8 cellular contexts compared by ENCODE assay signal in genomic region chr5:75566710-75567309, GRCh38. TPM values are rescaled to one million over a fixed set of nuclear protein-coding genes. Genes with fewer than 3 reads are reported as not detected.
DNase-seq lines count a peak whose midpoint lies in the region; ATAC-seq and TF ChIP-seq lines count a peak whose summit lies in the region.

No MANE protein-coding gene starts in this region.

- peaks cover 68% of the 10 kb centered on the region for H3K36me3 Mint-ChIP-seq in stimulated activated naive CD8-positive, alpha-beta T cell treated with anti-CD3 and anti-CD28 coated beads, Interleukin-15, Interleukin-2, amounts not matched to agents 100 ng/mL and 50 ng/mL, for 24 hours (ENCODE audit: low read depth)

- no peak for TF ChIP-seq CTCF in SK-N-SH (IDR thresholded peaks at IDR 0.05)
- TF ChIP-seq CTCF in breast epithelium (IDR thresholded peaks at IDR 0.05): no peak
- no peak for TF ChIP-seq CTCF in lung (IDR thresholded peaks at IDR 0.05; ENCODE audit: control extremely low read depth, extremely low read depth)

- peaks cover 21 to 71% (median 40%) of the 10 kb centered on the region in 11 experiments for H3K36me3 ChIP-seq in BLaER1 treated with 17β-estradiol and CSF1 and Interleukin-3, amounts not matched to agents 10 nM and 100 nM
- peaks cover 8 to 22% of the 10 kb centered on the region in 2 experiments for H3K36me3 ChIP-seq in SK-N-SH (replicated peaks in 1 of 2; ENCODE audit: control insufficient read depth in 1 of 2, insufficient read depth in 2 of 2, low read length in 1 of 2)
- no peaks in the 10 kb centered on the region for H3K36me3 ChIP-seq in breast epithelium
- no peaks in the 10 kb centered on the region for H3K36me3 ChIP-seq in lung (ENCODE audit: control insufficient read depth in 2 of 2, insufficient read depth in 2 of 2, low read length in 2 of 2)

- 34% methylated on average over 6 of the region's 6 CpGs for WGBS in SK-N-SH (ENCODE audit: low lambda C conversion rate)
- WGBS in lung, 2 donors: 57 to 74% methylated on average over 6 of the region's 6 CpGs

- H3K27ac Mint-ChIP-seq in stimulated activated naive CD8-positive, alpha-beta T cell treated with anti-CD3 and anti-CD28 coated beads, Interleukin-15, Interleukin-2, amounts not matched to agents 100 ng/mL and 50 ng/mL, for 24 hours: peak overlapping the region; percentile 97

- TF ChIP-seq POLR2A in breast epithelium (IDR thresholded peaks at IDR 0.05): no peak

- H3K9me3 Mint-ChIP-seq in stimulated activated naive CD8-positive, alpha-beta T cell treated with anti-CD3 and anti-CD28 coated beads, Interleukin-15, Interleukin-2, amounts not matched to agents 100 ng/mL and 50 ng/mL, for 24 hours: peaks cover 27% of the 10 kb centered on the region

- peaks cover 82% of the 10 kb centered on the region for H3K4me1 Mint-ChIP-seq in stimulated activated naive CD8-positive, alpha-beta T cell treated with anti-CD3 and anti-CD28 coated beads, Interleukin-15, Interleukin-2, amounts not matched to agents 100 ng/mL and 50 ng/mL, for 24 hours (ENCODE audit: low read depth)

- peak overlapping the region; percentile 36 to 81 (median 57); a peak in 21 of 22 replicates for H3K4me2 ChIP-seq in BLaER1 treated with 17β-estradiol and CSF1 and Interleukin-3, amounts not matched to agents 10 nM and 100 nM
- H3K4me2 ChIP-seq in SK-N-SH: peak overlapping the region; percentile 83

- no peak overlapping the region for H3K9ac ChIP-seq in BLaER1 treated with 17β-estradiol and CSF1 and Interleukin-3, amounts not matched to agents 10 nM and 100 nM
- peak overlapping the region; percentile 50; the same call in 1 of the 2 replicates for H3K9ac ChIP-seq in SK-N-SH

- peaks cover 25 to 51% (median 39%) of the 10 kb centered on the region in 11 experiments for H3K9me3 ChIP-seq in BLaER1 treated with 17β-estradiol and CSF1 and Interleukin-3, amounts not matched to agents 10 nM and 100 nM (replicated peaks in 1 of 11)
- no peaks in the 10 kb centered on the region for H3K9me3 ChIP-seq in SK-N-SH
- H3K9me3 ChIP-seq in breast epithelium: peaks cover 0 to 9% of the 10 kb centered on the region in 2 donors
- H3K9me3 ChIP-seq in lung (ENCODE audit: control insufficient read depth in 2 of 2, insufficient read depth in 1 of 2, low read length in 1 of 2): no peaks in the 10 kb centered on the region

- peaks cover 16 to 62% (median 29%) of the 10 kb centered on the region in 10 experiments for H3K4me1 ChIP-seq in BLaER1 treated with 17β-estradiol and CSF1 and Interleukin-3, amounts not matched to agents 10 nM and 100 nM
- H3K4me1 ChIP-seq in SK-N-SH (ENCODE audit: control insufficient read depth in 1 of 2, insufficient read depth in 2 of 2, low read depth in 1 of 2, low read length in 1 of 2): peaks cover 3 to 20% of the 10 kb centered on the region in 2 experiments
- H3K4me1 ChIP-seq in breast epithelium: peaks cover 0 to 10% of the 10 kb centered on the region in 2 donors
- H3K4me1 ChIP-seq in lung (ENCODE audit: control insufficient read depth in 2 of 2, insufficient read depth in 2 of 2, low read length in 2 of 2): peaks cover 8 to 14% of the 10 kb centered on the region in 2 donors

- CTCF ChIA-PET in SK-N-SH (lab: Yijun Ruan, JAX): no interaction called here

- ATAC-seq in GM19351 (IDR thresholded peaks at IDR 0.05; ENCODE audit: unreplicated experiment): peak; percentile 85
- ATAC-seq in HG03439 (IDR thresholded peaks at IDR 0.05; ENCODE audit: unreplicated experiment): peak; percentile 89
- peak; percentile 92 for ATAC-seq in lung (ENCODE audit: insufficient read depth, low FRiP score)

- no peak for TF ChIP-seq RAD21 in SK-N-SH (IDR thresholded peaks at IDR 0.05; ENCODE audit: low read length)

- POLR2A ChIA-PET in SK-N-SH (lab: Yijun Ruan, JAX): no interaction called here

- no peak overlapping the region for H2AFZ ChIP-seq in SK-N-SH (ENCODE audit: low read depth)

- H3K27me3 Mint-ChIP-seq in stimulated activated naive CD8-positive, alpha-beta T cell treated with anti-CD3 and anti-CD28 coated beads, Interleukin-15, Interleukin-2, amounts not matched to agents 100 ng/mL and 50 ng/mL, for 24 hours: no peaks in the 10 kb centered on the region

- H3K4me3 Mint-ChIP-seq in stimulated activated naive CD8-positive, alpha-beta T cell treated with anti-CD3 and anti-CD28 coated beads, Interleukin-15, Interleukin-2, amounts not matched to agents 100 ng/mL and 50 ng/mL, for 24 hours: peak overlapping the region; percentile 72

- no peaks in the 10 kb centered on the region for H3K9me2 ChIP-seq in SK-N-SH

- H3K79me2 ChIP-seq in SK-N-SH (ENCODE audit: insufficient read depth): peaks cover 58% of the 10 kb centered on the region

- H3K27ac ChIP-seq in BLaER1 treated with 17β-estradiol and CSF1 and Interleukin-3, amounts not matched to agents 10 nM and 100 nM: peak overlapping the region in 9 of 11 experiments; percentile 17 to 61 (median 49); a peak in 15 of 22 replicates
- peak overlapping the region; percentile 73 to 94 for H3K27ac ChIP-seq in SK-N-SH (ENCODE audit: low read depth in 2 of 2, low read length in 1 of 2)
- peak overlapping the region; percentile 67 to 69 for H3K27ac ChIP-seq in breast epithelium
- peak overlapping the region; percentile 9 to 45 for H3K27ac ChIP-seq in lung (ENCODE audit: low read depth in 1 of 2, low read length in 1 of 2)

- TF ChIP-seq EP300 in SK-N-SH (IDR thresholded peaks at IDR 0.05; ENCODE audit: borderline replicate concordance in 1 of 2, low read depth in 1 of 2, low read length in 1 of 2): peak; percentile 51 to 79; a peak in 3 of 4 replicates

- DNase-seq in SK-N-SH: no peak
- DNase-seq in breast epithelium (ENCODE audit: low spot score in 2 of 2): no peak
- DNase-seq in lung (ENCODE audit: low spot score): no peak
- no peak for DNase-seq in DMS79 (lab: John Stamatoyannopoulos, UW)

- no peaks in the 10 kb centered on the region for H3K27me3 ChIP-seq in BLaER1 treated with 17β-estradiol and CSF1 and Interleukin-3, amounts not matched to agents 10 nM and 100 nM
- H3K27me3 ChIP-seq in SK-N-SH (ENCODE audit: insufficient read depth): no peaks in the 10 kb centered on the region
- H3K27me3 ChIP-seq in breast epithelium: no peaks in the 10 kb centered on the region
- H3K27me3 ChIP-seq in lung (ENCODE audit: control insufficient read depth, insufficient read depth): no peaks in the 10 kb centered on the region

- H3K4me3 ChIP-seq in BLaER1 treated with 17β-estradiol and CSF1 and Interleukin-3, amounts not matched to agents 10 nM and 100 nM: no peak overlapping the region
- H3K4me3 ChIP-seq in SK-N-SH (ENCODE audit: low read depth in 2 of 2, low read length in 1 of 2): peak overlapping the region; percentile 14 to 23; a peak in 3 of 4 replicates
- no peak overlapping the region for H3K4me3 ChIP-seq in breast epithelium
- H3K4me3 ChIP-seq in lung: no peak overlapping the region

- peaks cover 29% of the 10 kb centered on the region for H3F3A ChIP-seq in SK-N-SH (replicated peaks; ENCODE audit: insufficient read depth)

- peaks cover 0 to 31% (median 0%) of the 10 kb centered on the region in 11 experiments; a peak in 6 of 22 replicates for H4K20me1 ChIP-seq in BLaER1 treated with 17β-estradiol and CSF1 and Interleukin-3, amounts not matched to agents 10 nM and 100 nM
- H4K20me1 ChIP-seq in SK-N-SH (ENCODE audit: insufficient read depth): peaks cover 4% of the 10 kb centered on the region; the same call in 1 of the 2 replicates

- intact Hi-C loops in breast epithelium (cut with DNase I; ENCODE audit: low total_unique reads): no loop called here

TF ChIP-seq in SK-N-SH, 30 proteins besides CTCF, POLR2A, EP300 and RAD21 (continues in another document):
- TF ChIP-seq POLR2AphosphoS5 (IDR thresholded peaks at IDR 0.05; ENCODE audit: low read depth, low read length) (peak; percentile 83; the same call in 1 of the 2 replicates), JUND (IDR thresholded peaks at IDR 0.05) (peak; percentile 98), TEAD4 (IDR thresholded peaks at IDR 0.05; ENCODE audit: borderline replicate concordance, insufficient read depth) (peak; percentile 83; the same call in 1 of the 2 replicates), ELF1 (IDR thresholded peaks at IDR 0.05) (no peak), TCF12 (IDR thresholded peaks at IDR 0.05) (peak; percentile 96)
- TF ChIP-seq, protein P1, sequence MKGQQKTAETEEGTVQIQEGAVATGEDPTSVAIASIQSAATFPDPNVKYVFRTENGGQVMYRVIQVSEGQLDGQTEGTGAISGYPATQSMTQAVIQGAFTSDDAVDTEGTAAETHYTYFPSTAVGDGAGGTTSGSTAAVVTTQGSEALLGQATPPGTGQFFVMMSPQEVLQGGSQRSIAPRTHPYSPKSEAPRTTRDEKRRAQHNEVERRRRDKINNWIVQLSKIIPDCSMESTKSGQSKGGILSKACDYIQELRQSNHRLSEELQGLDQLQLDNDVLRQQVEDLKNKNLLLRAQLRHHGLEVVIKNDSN (IDR thresholded peaks at IDR 0.05; ENCODE audit: borderline replicate concordance, low read depth): 0 out of 2 replicates have a peak, but pooled peaks have one; percentile 27

RNA-seq across cellular contexts. Expression of gene ANKDD1B, which starts 44.4 kb away (rescaled TPM):
- polyA plus RNA-seq in SK-N-SH (2012; rRNA removed) (0.05 and 0.12 TPM in 2 replicates), lung (1 to 10 TPM; 1.3 to 3.8 TPM)
- 0.01 TPM in 1 of 2 replicates, not detected in the other for polyA plus RNA-seq in SK-N-SH (2012; cell fraction: cytosol; rRNA removed)
- 0.95 and 1.0 TPM in 2 replicates for polyA plus RNA-seq in SK-N-SH (2012; cell fraction: nucleus; rRNA removed)
- total RNA-seq in breast epithelium (1 to 10 TPM in 2 of 3 donors, under 1 TPM in 1; 0.66 to 1.4 (median 1.0) TPM), lung (1 to 10 TPM; 8.0 to 9.4 TPM)

RNA-seq across cellular contexts. Expression of gene POLK, which starts 55.1 kb away (rescaled TPM):
- polyA plus RNA-seq in SK-N-SH (2012; rRNA removed) (5.5 and 8.2 TPM in 2 replicates), lung (10 to 100 TPM in 1 of 2 donors, 1 to 10 TPM in 1; 6.6 to 10.1 TPM)
- polyA plus RNA-seq in SK-N-SH (2012; cell fraction: cytosol; rRNA removed): 7.7 and 9.5 TPM in 2 replicates
- 8.8 and 15.0 TPM in 2 replicates for polyA plus RNA-seq in SK-N-SH (2012; cell fraction: nucleus; rRNA removed)
- total RNA-seq in breast epithelium (10 to 100 TPM; 44.0 to 58.4 (median 44.9) TPM), lung (10 to 100 TPM; 26.9 to 68.6 TPM)

RNA-seq across cellular contexts. Expression of gene CERT1, which starts 55.4 kb away (rescaled TPM):
- polyA plus RNA-seq in SK-N-SH (2012; rRNA removed): 4.5 and 5.3 TPM in 2 replicates
- 6.6 and 7.3 TPM in 2 replicates for polyA plus RNA-seq in SK-N-SH (2012; cell fraction: cytosol; rRNA removed)
- polyA plus RNA-seq in SK-N-SH (2012; cell fraction: nucleus; rRNA removed): 4.2 and 5.1 TPM in 2 replicates
- 10 to 100 TPM; 37.7 to 84.0 (median 42.1) TPM for total RNA-seq in breast epithelium
- total RNA-seq in lung: 10 to 100 TPM; 59.7 to 86.2 TPM
- 10 to 100 TPM; 16.1 to 32.4 TPM for polyA plus RNA-seq in lung

Comparison
In these comparisons a context has a peak if more than half of its experiments do, and no peak if none do; other contexts are left out.
1. H3K27ac ChIP-seq: peak in every context shown above with its lines; median percentile 84 in SK-N-SH; 68 in breast epithelium; 49 in BLaER1 treated with 17β-estradiol and CSF1 and Interleukin-3, amounts not matched to agents 10 nM and 100 nM; 27 in lung.
2. H3K4me3 ChIP-seq: peak in SK-N-SH (2 of 2); none in BLaER1 treated with 17β-estradiol and CSF1 and Interleukin-3, amounts not matched to agents 10 nM and 100 nM (0 of 10), breast epithelium (0 of 3) and lung (single experiment).
3. Peak in every context shown above with its lines, with median percentiles within 50 percentile points of each other: ATAC-seq.